Comparison of ENCODE assay signal across 10 cellular contexts in the genomic region with DNA sequence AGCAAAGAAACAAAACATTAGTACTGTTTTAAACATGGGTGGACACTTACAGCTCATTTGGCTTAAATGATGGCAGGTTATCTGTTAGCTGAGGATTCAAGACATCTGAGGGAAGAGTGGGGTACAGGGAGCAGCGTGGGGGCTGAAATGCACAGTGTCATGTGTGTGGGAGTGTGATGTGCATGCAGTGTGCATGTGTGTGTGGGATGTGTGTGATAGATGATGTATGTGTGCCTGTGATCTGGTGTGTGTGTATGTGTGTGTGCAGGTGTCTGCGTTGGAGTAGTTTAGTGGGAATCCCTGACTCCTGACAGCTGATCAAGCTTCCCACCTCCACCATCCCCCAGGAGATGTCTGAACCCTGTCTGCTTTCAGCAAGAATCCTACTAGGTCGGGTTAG. TPM values are rescaled to one million over a fixed set of nuclear protein-coding genes. Genes with fewer than 3 reads are reported as not detected.
"Had no signal": no experiment of that assay in that cellular context is flagged by ENCODE, and none has a peak within 500 bp of the region (broad histone marks: within the 10 kb centered on the region; RNA-seq: fewer than 3 reads in every experiment).

No MANE protein-coding gene starts in this region.

- H3K9me3 ChIP-seq: HAP-1 had no signal

- H3K4me1 ChIP-seq: HAP-1 had no signal

- H3K36me3 ChIP-seq: HAP-1 had no signal

- ATAC-seq: GM23338, HCT116, HepG2, K562 had no signal

- H3K4me2 ChIP-seq: GM23338 had no signal

- H3K27ac ChIP-seq: HL-60 had no signal

- H3K4me3 ChIP-seq: GM23338, HAP-1, K562 had no signal

- DNase-seq: KG1 had no signal

- FAIRE-seq: H1, H54, HepG2, K562 had no signal

- H2AFZ ChIP-seq: GM23338 had no signal

RNA-seq across cellular contexts. Expression of gene GGTLC1, which starts 25.4 kb away (rescaled TPM):
- total RNA-seq: GM23338, H1, HepG2, HT1080, K562 had no signal
- polyA plus RNA-seq: GM23338, H1, HepG2, K562 had no signal
